In genomic region chr6:127342946-127343752, GRCh38 we compare ENCODE assay signal across 8 cellular contexts. TPM values are rescaled to one million over a fixed set of nuclear protein-coding genes. Genes with fewer than 3 reads are reported as not detected.
A peak's percentile ranks its signal among the peaks of the same experiment; 100 is the strongest.
DNase-seq lines count a peak whose midpoint lies in the region; ATAC-seq and TF ChIP-seq lines count a peak whose summit lies in the region.

TSS of gene ECHDC1 (minus strand) at chr6:127343609. CDS start at chr6:127331028, 12,581 bp downstream.

- H3K9me3 Mint-ChIP-seq in WTC11: peaks cover 4% of the 10 kb centered on the region

- peaks cover 40% of the 10 kb centered on the region for H3K4me1 ChIP-seq in ACC112 (ENCODE audit: control insufficient read depth, insufficient read depth, low read length, unreplicated experiment)

- H3K27me3 Mint-ChIP-seq in WTC11 (ENCODE audit: low read depth): no peaks in the 10 kb centered on the region

- CTCF ChIA-PET in WTC11 (lab: Charles Lee): interaction anchor here (1.1 to 1.4 kb wide), 4 partner anchors 77 to 173 kb away, joined by 3 to 10 read pairs (median 6); no protein-coding TSS in a partner anchor

- H3K4me1 Mint-ChIP-seq in WTC11: peaks cover 21% of the 10 kb centered on the region

- no peak within 1 kb of the TSS for H3K27ac Mint-ChIP-seq in WTC11

- H2AFZ ChIP-seq in ACC112 (ENCODE audit: low read length, unreplicated experiment): peak within 1 kb of the TSS; percentile 60

- no peaks in the 10 kb centered on the region for H3K36me3 Mint-ChIP-seq in WTC11

- no peaks in the 10 kb centered on the region for H3K36me3 ChIP-seq in ACC112 (ENCODE audit: insufficient read depth, low read length)

- ATAC-seq in GM18873 (IDR thresholded peaks at IDR 0.05; ENCODE audit: low FRiP score, unreplicated experiment) (peak; percentile 71), HG03108 (IDR thresholded peaks at IDR 0.05; ENCODE audit: unreplicated experiment) (peak; percentile 64), WTC11 (peak; percentile 57)

- no peak within 1 kb of the TSS for H3K4me3 Mint-ChIP-seq in WTC11

- peak within 1 kb of the TSS; percentile 83 for H3K27ac ChIP-seq in ACC112 (ENCODE audit: low read depth, low read length)

- TF ChIP-seq CTCF in WTC11 (IDR thresholded peaks at IDR 0.05): no peak

- no peaks in the 10 kb centered on the region for H3K27me3 ChIP-seq in ACC112 (ENCODE audit: insufficient read depth, low read length)

- peak within 1 kb of the TSS; percentile 83 for H3K4me3 ChIP-seq in ACC112 (ENCODE audit: low read depth, low read length)

- DNase-seq in NCI-H2227 (lab: John Stamatoyannopoulos, UW; ENCODE audit: unreplicated experiment): peak; percentile 85
- peak; percentile 56 for DNase-seq in WTC11 (ENCODE audit: low spot score)
- peak; percentile 78 for DNase-seq in cerebellar cortex (ENCODE audit: low spot score)
- DNase-seq in kidney glomerular epithelial cell (lab: John Stamatoyannopoulos, UW): peak; percentile 65
- DNase-seq in stimulated activated CD4-positive, alpha-beta T cell treated with anti-CD3 and anti-CD28 coated beads, Interleukin-15, amount 100 ng/mL, for 48 hours (ENCODE audit: low read depth in 2 of 2): peak; percentile 52 to 56

- POLR2A ChIA-PET in WTC11 (lab: Charles Lee): no interaction called here

- peaks cover 88% of the 10 kb centered on the region for H3K79me2 ChIP-seq in ACC112 (ENCODE audit: control insufficient read depth, insufficient read depth, low read length, unreplicated experiment)

TF ChIP-seq in WTC11, 78 proteins besides CTCF, POLR2A, EP300 and RAD21 (continues in another document):
- TF ChIP-seq ATF1 (CRISPR knock-in tag; IDR thresholded peaks at IDR 0.05) (no peak), MAX (CRISPR knock-in tag; IDR thresholded peaks at IDR 0.05) (peak; percentile 87), GABPB1 (CRISPR knock-in tag; IDR thresholded peaks at IDR 0.05) (peak; percentile 42; the same call in 1 of the 2 replicates), USF2 (CRISPR knock-in tag; IDR thresholded peaks at IDR 0.05) (peak; percentile 56), ZBTB43 (CRISPR knock-in tag; IDR thresholded peaks at IDR 0.05) (peak; percentile 68; the same call in 1 of the 2 replicates), ARID4B (CRISPR knock-in tag; IDR thresholded peaks at IDR 0.05; ENCODE audit: borderline replicate concordance) (peak; percentile 34; the same call in 1 of the 2 replicates), HMGA2 (CRISPR knock-in tag; IDR thresholded peaks at IDR 0.05) (no peak), ZNF396 (CRISPR knock-in tag; IDR thresholded peaks at IDR 0.05; ENCODE audit: borderline replicate concordance) (no peak), ZNF512 (CRISPR knock-in tag; IDR thresholded peaks at IDR 0.05; ENCODE audit: borderline replicate concordance) (no peak)
- TF ChIP-seq, protein P1, sequence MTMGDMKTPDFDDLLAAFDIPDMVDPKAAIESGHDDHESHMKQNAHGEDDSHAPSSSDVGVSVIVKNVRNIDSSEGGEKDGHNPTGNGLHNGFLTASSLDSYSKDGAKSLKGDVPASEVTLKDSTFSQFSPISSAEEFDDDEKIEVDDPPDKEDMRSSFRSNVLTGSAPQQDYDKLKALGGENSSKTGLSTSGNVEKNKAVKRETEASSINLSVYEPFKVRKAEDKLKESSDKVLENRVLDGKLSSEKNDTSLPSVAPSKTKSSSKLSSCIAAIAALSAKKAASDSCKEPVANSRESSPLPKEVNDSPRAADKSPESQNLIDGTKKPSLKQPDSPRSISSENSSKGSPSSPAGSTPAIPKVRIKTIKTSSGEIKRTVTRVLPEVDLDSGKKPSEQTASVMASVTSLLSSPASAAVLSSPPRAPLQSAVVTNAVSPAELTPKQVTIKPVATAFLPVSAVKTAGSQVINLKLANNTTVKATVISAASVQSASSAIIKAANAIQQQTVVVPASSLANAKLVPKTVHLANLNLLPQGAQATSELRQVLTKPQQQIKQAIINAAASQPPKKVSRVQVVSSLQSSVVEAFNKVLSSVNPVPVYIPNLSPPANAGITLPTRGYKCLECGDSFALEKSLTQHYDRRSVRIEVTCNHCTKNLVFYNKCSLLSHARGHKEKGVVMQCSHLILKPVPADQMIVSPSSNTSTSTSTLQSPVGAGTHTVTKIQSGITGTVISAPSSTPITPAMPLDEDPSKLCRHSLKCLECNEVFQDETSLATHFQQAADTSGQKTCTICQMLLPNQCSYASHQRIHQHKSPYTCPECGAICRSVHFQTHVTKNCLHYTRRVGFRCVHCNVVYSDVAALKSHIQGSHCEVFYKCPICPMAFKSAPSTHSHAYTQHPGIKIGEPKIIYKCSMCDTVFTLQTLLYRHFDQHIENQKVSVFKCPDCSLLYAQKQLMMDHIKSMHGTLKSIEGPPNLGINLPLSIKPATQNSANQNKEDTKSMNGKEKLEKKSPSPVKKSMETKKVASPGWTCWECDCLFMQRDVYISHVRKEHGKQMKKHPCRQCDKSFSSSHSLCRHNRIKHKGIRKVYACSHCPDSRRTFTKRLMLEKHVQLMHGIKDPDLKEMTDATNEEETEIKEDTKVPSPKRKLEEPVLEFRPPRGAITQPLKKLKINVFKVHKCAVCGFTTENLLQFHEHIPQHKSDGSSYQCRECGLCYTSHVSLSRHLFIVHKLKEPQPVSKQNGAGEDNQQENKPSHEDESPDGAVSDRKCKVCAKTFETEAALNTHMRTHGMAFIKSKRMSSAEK (CRISPR knock-in tag; IDR thresholded peaks at IDR 0.05; ENCODE audit: borderline replicate concordance): no peak

RNA-seq across cellular contexts. Expression of gene ECHDC1, which starts in this region (rescaled TPM):
- 43.1 to 60.0 TPM (median 44.3 TPM) in 3 replicates for total RNA-seq in WTC11 (2021)

Comparison
In these comparisons a context has a peak if more than half of its experiments do, and no peak if none do; other contexts are left out.
1. Peak in every context shown above with its lines: DNase-seq, ATAC-seq, H3K4me3 ChIP-seq and H3K27ac ChIP-seq.